Comparison of ENCODE assay signal across 13 cellular contexts in the genomic region with DNA sequence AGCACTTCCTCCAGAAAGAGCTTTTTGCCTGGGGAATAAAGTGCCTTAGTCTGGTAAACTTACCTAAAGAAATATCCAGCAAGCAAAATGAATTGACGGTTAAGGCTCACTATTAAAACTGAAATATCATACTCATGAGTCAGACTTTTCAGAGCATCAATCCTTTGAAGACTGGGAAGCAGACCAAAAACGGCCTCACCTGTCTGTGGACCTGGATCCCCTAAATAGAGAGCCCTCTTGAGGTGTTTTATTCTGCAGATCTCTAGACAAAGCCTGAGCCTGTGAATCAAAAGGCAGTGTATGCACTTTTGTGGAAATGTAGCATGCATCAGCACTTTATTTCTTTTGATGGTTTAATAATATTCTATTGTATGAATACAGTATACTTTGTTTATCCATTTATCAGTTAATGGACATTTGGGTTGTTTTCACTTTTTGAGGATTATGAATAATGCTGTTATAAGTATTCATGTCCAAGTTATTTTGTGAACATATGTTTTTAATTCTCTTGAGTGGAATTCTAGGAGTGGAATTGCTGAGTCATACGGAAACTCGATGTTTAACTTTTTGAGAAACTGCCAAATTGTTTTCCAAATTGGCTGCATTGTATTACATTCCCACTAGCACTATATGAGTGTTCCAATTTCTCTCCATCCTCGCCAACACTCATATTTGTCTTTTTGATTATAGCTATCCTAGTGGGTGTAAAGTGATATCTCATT.
DNase-seq lines count a peak whose midpoint lies in the region; ATAC-seq and TF ChIP-seq lines count a peak whose summit lies in the region.
"Had no signal": no experiment of that assay in that cellular context is flagged by ENCODE, and none has a peak within 500 bp of the region (broad histone marks: within the 10 kb centered on the region; RNA-seq: fewer than 3 reads in every experiment).

No MANE protein-coding gene starts in this region.

- H3K9me3 ChIP-seq in RWPE2 (ENCODE audit: severe bottlenecking) = no peaks in the 10 kb centered on the region
- H3K9me3 ChIP-seq in fibroblast of lung (ENCODE audit: control insufficient read depth, insufficient read depth, low read depth, low read length) = no peaks in the 10 kb centered on the region
- no peaks in the 10 kb centered on the region for H3K9me3 ChIP-seq in neural progenitor cell (ENCODE audit: low read depth)
- H3K9me3 ChIP-seq: BLaER1 had no signal

- no peaks in the 10 kb centered on the region for H3K27me3 Mint-ChIP-seq in neural progenitor cell (ENCODE audit: insufficient read depth, low read depth)

- H3K27me3 ChIP-seq in RWPE2 (ENCODE audit: insufficient read depth, poor library complexity, severe bottlenecking) (no peaks in the 10 kb centered on the region), fibroblast of lung (ENCODE audit: control insufficient read depth, insufficient read depth, low read length) (no peaks in the 10 kb centered on the region), neural progenitor cell (no peaks in the 10 kb centered on the region)
- H3K27me3 ChIP-seq: BLaER1 had no signal

- H3K4me1 Mint-ChIP-seq in neural progenitor cell = no peaks in the 10 kb centered on the region

- H3K9ac ChIP-seq in fibroblast of lung (ENCODE audit: insufficient read depth, low read length) (no peak overlapping the region), neural progenitor cell (no peak overlapping the region)
- H3K9ac ChIP-seq: BLaER1 had no signal

- H3K4me3 ChIP-seq in RWPE2 (ENCODE audit: severe bottlenecking) = no peak overlapping the region
- H3K4me3 ChIP-seq in fibroblast of lung (replicated peaks in 1 of 4; ENCODE audit: control extremely low read depth in 1 of 4, insufficient read depth in 1 of 4, low read depth in 3 of 4, low read length in 4 of 4) = no peak overlapping the region
- H3K4me3 ChIP-seq in neural progenitor cell = no peak overlapping the region
- H3K4me3 ChIP-seq: BLaER1 had no signal

- H4K20me1 ChIP-seq in fibroblast of lung (ENCODE audit: control insufficient read depth, extremely low read depth, insufficient read depth, low read length) (no peaks in the 10 kb centered on the region), neural progenitor cell (ENCODE audit: low read depth) (no peaks in the 10 kb centered on the region)
- H4K20me1 ChIP-seq: BLaER1 had no signal

- DNase-seq in left ventricle myocardium superior = no peak
- no peak for DNase-seq in Right ventricle myocardium inferior (ENCODE audit: missing footprints)
- DNase-seq in RWPE2 (ENCODE audit: low spot score) = no peak
- DNase-seq in fibroblast of lung (ENCODE audit: low read depth in 2 of 2) = peak; percentile 93 to 96
- no peak for DNase-seq in HK-2 (ENCODE audit: unreplicated experiment)
- no peak for DNase-seq in neural progenitor cell (ENCODE audit: low spot score)
- no peak for DNase-seq in posterior cingulate gyrus
- DNase-seq in hippocampal formation (lab: John Stamatoyannopoulos, UW) = no peak
- DNase-seq: H7, NCI-H1048 had no signal

- H3K79me2 ChIP-seq in fibroblast of lung (ENCODE audit: control insufficient read depth, insufficient read depth, low read length) = no peaks in the 10 kb centered on the region
- H3K79me2 ChIP-seq in neural progenitor cell (ENCODE audit: low read depth) = no peaks in the 10 kb centered on the region

- ATAC-seq in left ventricle myocardium superior (peak; percentile 47), Right ventricle myocardium inferior (no peak), RWPE2 (ENCODE audit: low read depth) (peak; percentile 74)
- ATAC-seq: Panc1 had no signal

- intact Hi-C loops in left ventricle myocardium superior (cut with micrococcal nuclease) (loop anchor here (10.0 kb wide), 1 partner anchor 735 kb away; no protein-coding TSS in a partner anchor), Right ventricle myocardium inferior (cut with DNase I) (no loop called here), posterior cingulate gyrus (cut with DNase I) (no loop called here)

- H3K27ac ChIP-seq in RWPE2 (ENCODE audit: poor library complexity, severe bottlenecking) (peak overlapping the region; percentile 22), fibroblast of lung (ENCODE audit: insufficient read depth, low read length) (peak overlapping the region; percentile 26), neural progenitor cell (no peak overlapping the region)
- H3K27ac ChIP-seq: BLaER1 had no signal

- no peaks in the 10 kb centered on the region for H3F3A ChIP-seq in neural progenitor cell (ENCODE audit: low read depth)

- no peak overlapping the region for H3K4me3 Mint-ChIP-seq in neural progenitor cell
- H3K4me3 Mint-ChIP-seq: activated T-helper 1 cell treated with anti-CD3 and anti-CD28 coated beads, Interleukin-12 subunit alpha, Interleukin-12 subunit beta, Interleukin-2, Interleukin-4 antibody, amounts not matched to agents 30 ng/mL and 10 ng/mL and 1 ng/mL, durations not matched to agents 14 hours and 24 hours and 36 hours had no signal

- H3K36me3 ChIP-seq in RWPE2 (ENCODE audit: low read depth) (no peaks in the 10 kb centered on the region), fibroblast of lung (ENCODE audit: control insufficient read depth, insufficient read depth, low read length) (no peaks in the 10 kb centered on the region), neural progenitor cell (no peaks in the 10 kb centered on the region)
- H3K36me3 ChIP-seq: BLaER1 had no signal

- TF ChIP-seq CTCF in RWPE2 (IDR thresholded peaks at IDR 0.05; ENCODE audit: poor library complexity, severe bottlenecking) (peak; percentile 39), fibroblast of lung (conservative IDR thresholded peaks at IDR 0.05 in 1 of 2, IDR thresholded peaks at IDR 0.05 in 1 of 2; ENCODE audit: low read depth in 1 of 2, low read length in 2 of 2) (no peak), neural progenitor cell (IDR thresholded peaks at IDR 0.05) (no peak)

- no peak overlapping the region for H3K27ac Mint-ChIP-seq in neural progenitor cell
- H3K27ac Mint-ChIP-seq: activated T-helper 1 cell treated with anti-CD3 and anti-CD28 coated beads, Interleukin-12 subunit alpha, Interleukin-12 subunit beta, Interleukin-2, Interleukin-4 antibody, amounts not matched to agents 30 ng/mL and 10 ng/mL and 1 ng/mL, durations not matched to agents 14 hours and 24 hours and 36 hours had no signal

- H3K4me2 ChIP-seq in fibroblast of lung (ENCODE audit: extremely low read depth, insufficient read depth, low read length) (no peak overlapping the region), neural progenitor cell (no peak overlapping the region)
- H3K4me2 ChIP-seq: BLaER1 had no signal

- H2AFZ ChIP-seq in fibroblast of lung (ENCODE audit: low read length) (no peak overlapping the region), neural progenitor cell (replicated peaks) (no peak overlapping the region)

- no peaks in the 10 kb centered on the region for H3K9me3 Mint-ChIP-seq in neural progenitor cell
- H3K9me3 Mint-ChIP-seq: activated T-helper 1 cell treated with anti-CD3 and anti-CD28 coated beads, Interleukin-12 subunit alpha, Interleukin-12 subunit beta, Interleukin-2, Interleukin-4 antibody, amounts not matched to agents 30 ng/mL and 10 ng/mL and 1 ng/mL, durations not matched to agents 14 hours and 24 hours and 36 hours had no signal

- H3K4me1 ChIP-seq in RWPE2 (ENCODE audit: insufficient read depth, poor library complexity, severe bottlenecking) = no peaks in the 10 kb centered on the region
- peaks cover 2% of the 10 kb centered on the region for H3K4me1 ChIP-seq in fibroblast of lung (ENCODE audit: control insufficient read depth, extremely low read depth, insufficient read depth, low read length)
- no peaks in the 10 kb centered on the region for H3K4me1 ChIP-seq in neural progenitor cell
- H3K4me1 ChIP-seq: BLaER1 had no signal

- no peaks in the 10 kb centered on the region for H3K36me3 Mint-ChIP-seq in neural progenitor cell

Comparison
In these comparisons a context has a peak if more than half of its experiments do, and no peak if none do; other contexts are left out.
1. DNase-seq: peak in fibroblast of lung (2 of 2); none in left ventricle myocardium superior (single experiment), Right ventricle myocardium inferior (single experiment), RWPE2 (single experiment), HK-2 (single experiment), neural progenitor cell (single experiment), posterior cingulate gyrus (0 of 10) and hippocampal formation (0 of 2).